In genomic region chr11:130313383-130314183, GRCh38 we compare ENCODE assay signal across 1 cellular context.
A peak's percentile ranks its signal among the peaks of the same experiment; 100 is the strongest.
TF ChIP-seq lines count a peak whose summit lies in the region.

No MANE protein-coding gene starts in this region.

TF ChIP-seq in K562, 482 proteins besides CTCF, POLR2A, EP300 and RAD21 (continued from another document):
- TF ChIP-seq ZBTB40 (IDR thresholded peaks at IDR 0.05) (peak; percentile 28; the same call in 1 of the 2 replicates), ZBTB40 (CRISPR knock-in tag; IDR thresholded peaks at IDR 0.05) (no peak), ZNF316 (IDR thresholded peaks at IDR 0.05) (peak; percentile 45), SMARCB1 (IDR thresholded peaks at IDR 0.05; ENCODE audit: insufficient read length, low read depth) (peak; percentile 77), POLR2G (IDR thresholded peaks at IDR 0.05; ENCODE audit: low read depth, low read length) (no peak), ZNF133 (CRISPR knock-in tag; IDR thresholded peaks at IDR 0.05) (no peak), C11orf30 (IDR thresholded peaks at IDR 0.05; ENCODE audit: low read depth) (peak; percentile 25; the same call in 1 of the 2 replicates), ETV1 (tag; conservative IDR thresholded peaks at IDR 0.05; ENCODE audit: low read depth) (peak; percentile 52; the same call in 1 of the 2 replicates), UBTF (IDR thresholded peaks at IDR 0.05; ENCODE audit: borderline replicate concordance in 1 of 2, low read depth in 2 of 2, low read length in 2 of 2) (peak in 1 of 2 experiments; percentile 52; a peak in 1 of 4 replicates), SMARCA5 (IDR thresholded peaks at IDR 0.05) (no peak), ETV5 (CRISPR knock-in tag; IDR thresholded peaks at IDR 0.05; ENCODE audit: low read depth) (no peak)
